ENCODE assay signal across 14 cellular contexts in the genomic region with DNA sequence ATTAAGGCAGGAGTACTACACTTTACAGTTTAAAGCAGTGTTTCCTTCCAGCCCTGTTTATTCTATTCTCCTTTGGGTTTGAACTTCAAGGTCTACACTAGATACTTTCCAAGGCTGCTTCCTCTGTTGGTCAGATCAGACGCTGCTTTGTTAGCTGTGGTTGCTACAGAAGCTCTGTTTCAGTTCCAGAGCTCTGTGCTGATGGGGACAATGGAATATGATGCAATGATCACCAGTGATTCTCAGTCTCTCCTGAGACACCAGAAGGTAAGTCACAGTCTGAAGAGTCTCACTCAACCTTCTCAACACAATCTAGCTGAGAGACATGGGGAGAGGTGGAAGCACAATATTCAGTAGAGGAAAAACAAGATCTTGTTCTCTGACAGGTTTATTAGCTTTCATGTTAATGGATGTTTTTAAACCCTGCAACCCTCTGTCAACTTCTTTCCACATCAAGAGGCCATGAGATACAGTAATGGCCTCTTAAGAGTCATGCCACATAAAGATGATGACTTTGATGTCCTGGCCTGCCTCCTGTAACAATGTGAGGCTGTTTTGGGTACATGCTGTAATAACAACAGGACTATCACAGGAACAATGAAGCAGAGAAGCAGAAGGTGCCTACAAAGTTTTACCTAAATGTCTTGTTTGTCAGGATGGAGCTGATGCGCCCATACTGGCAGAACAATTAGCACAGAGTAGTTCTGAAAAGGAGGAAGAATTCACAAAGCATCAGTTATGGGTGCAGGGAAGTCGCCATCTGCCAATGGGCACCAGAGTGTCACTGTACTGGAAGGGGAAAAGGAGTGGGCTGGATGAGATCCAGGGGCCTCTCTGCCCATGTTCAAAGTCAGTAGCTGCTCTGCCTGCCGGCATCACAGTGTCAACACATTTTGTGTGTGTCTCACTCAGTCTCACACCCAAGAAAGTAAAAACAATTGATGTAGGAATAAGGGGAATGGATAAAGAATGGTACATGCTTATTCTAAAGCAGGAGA. TPM values are rescaled to one million over a fixed set of nuclear protein-coding genes. Genes with fewer than 3 reads are reported as not detected.
DNase-seq lines count a peak whose midpoint lies in the region; ATAC-seq and TF ChIP-seq lines count a peak whose summit lies in the region.
"Had no signal": no experiment of that assay in that cellular context is flagged by ENCODE, and none has a peak within 500 bp of the region (broad histone marks: within the 10 kb centered on the region; RNA-seq: fewer than 3 reads in every experiment).

No MANE protein-coding gene starts in this region.

- H3K4me1 Mint-ChIP-seq in activated CD8-positive, alpha-beta memory T cell treated with anti-CD3 and anti-CD28 coated beads, Interleukin-2, amount 10 ng/mL, durations not matched to agents 7 days and 5 days = peaks cover 2% of the 10 kb centered on the region

- peaks cover 27% of the 10 kb centered on the region for H3K36me3 Mint-ChIP-seq in activated CD8-positive, alpha-beta memory T cell treated with anti-CD3 and anti-CD28 coated beads, Interleukin-2, amount 10 ng/mL, durations not matched to agents 7 days and 5 days

- no peak for ATAC-seq in activated CD8-positive, alpha-beta memory T cell treated with anti-CD3 and anti-CD28 coated beads, Interleukin-2, amount 10 ng/mL, durations not matched to agents 7 days and 5 days

- no peak for TF ChIP-seq POLR2A in NB4 (IDR thresholded peaks at IDR 0.05; ENCODE audit: extremely low read depth, insufficient read length)

- H3K9me3 Mint-ChIP-seq in activated CD8-positive, alpha-beta memory T cell treated with anti-CD3 and anti-CD28 coated beads, Interleukin-2, amount 10 ng/mL, durations not matched to agents 7 days and 5 days (ENCODE audit: low read depth) = no peaks in the 10 kb centered on the region

- no peak overlapping the region for H3K4me3 ChIP-seq in NB4 (ENCODE audit: low read depth, low read length)
- H3K4me3 ChIP-seq: lung had no signal

- H3K4me3 Mint-ChIP-seq in activated CD8-positive, alpha-beta memory T cell treated with anti-CD3 and anti-CD28 coated beads, Interleukin-2, amount 10 ng/mL, durations not matched to agents 7 days and 5 days = no peak overlapping the region

- CTCF ChIA-PET in activated CD8-positive, alpha-beta memory T cell treated with anti-CD3 and anti-CD28 coated beads, Interleukin-2, amount 10 ng/mL, durations not matched to agents 7 days and 5 days (lab: Charles Lee) = interaction anchor here (0.8 to 3.1 kb wide), 7 partner anchors 14 to 188 kb away, joined by 3 to 13 read pairs (median 4); a partner anchor contains a TSS

- peak overlapping the region; percentile 46 for H3K27ac ChIP-seq in caudate nucleus (ENCODE audit: low read depth, low read length)
- H3K27ac ChIP-seq: VCaP had no signal

- TF ChIP-seq CTCF in NB4 (IDR thresholded peaks at IDR 0.05; ENCODE audit: low read depth, low read length) = no peak

- no peaks in the 10 kb centered on the region for H3K27me3 Mint-ChIP-seq in activated CD8-positive, alpha-beta memory T cell treated with anti-CD3 and anti-CD28 coated beads, Interleukin-2, amount 10 ng/mL, durations not matched to agents 7 days and 5 days

- H3K27ac Mint-ChIP-seq in activated CD8-positive, alpha-beta memory T cell treated with anti-CD3 and anti-CD28 coated beads, Interleukin-2, amount 10 ng/mL, durations not matched to agents 7 days and 5 days = no peak overlapping the region

- DNase-seq in activated CD8-positive, alpha-beta memory T cell treated with anti-CD3 and anti-CD28 coated beads, Interleukin-2, amount 10 ng/mL, durations not matched to agents 7 days and 5 days = peak; percentile 28
- no peak for DNase-seq in activated CD8-positive, alpha-beta memory T cell treated with anti-CD3 and anti-CD28 coated beads for 24 hours
- DNase-seq in NB4 (ENCODE audit: low read depth) = peak; percentile 49
- DNase-seq in caudate nucleus (lab: John Stamatoyannopoulos, UW) = peak in 4 of 61 donors; percentile 20 to 39 (median 30)
- peak; percentile 75 for DNase-seq in superior temporal gyrus (ENCODE audit: extremely low spot score)
- no peak for DNase-seq in NCI-H2171 treated with DMSO at 0.1 percent for 48 hours (lab: John Stamatoyannopoulos, UW)
- DNase-seq in SIG-M5 treated with dmso at 0.1 percent for 504 hours (lab: John Stamatoyannopoulos, UW; ENCODE audit: unreplicated experiment) = no peak
- no peak for DNase-seq in NCI-H2196 (lab: John Stamatoyannopoulos, UW; ENCODE audit: unreplicated experiment)
- DNase-seq: central memory CD4-positive, alpha-beta T cell; GOT3; occipital lobe; SIG-M5 had no signal

RNA-seq across cellular contexts. Expression of a gene that starts 33.4 kb away (rescaled TPM):
- 100 to 1,000 TPM; 118 to 124 TPM for total RNA-seq in activated CD8-positive, alpha-beta memory T cell treated with anti-CD3 and anti-CD28 coated beads, Interleukin-2, amount 10 ng/mL, durations not matched to agents 7 days and 5 days

RNA-seq across cellular contexts. Expression of a gene that starts 33.7 kb away (rescaled TPM):
- 10 to 100 TPM; 32.6 to 33.7 TPM for total RNA-seq in activated CD8-positive, alpha-beta memory T cell treated with anti-CD3 and anti-CD28 coated beads, Interleukin-2, amount 10 ng/mL, durations not matched to agents 7 days and 5 days

Comparison
In these comparisons a context has a peak if more than half of its experiments do, and no peak if none do; other contexts are left out.
1. DNase-seq: peak in activated CD8-positive, alpha-beta memory T cell treated with anti-CD3 and anti-CD28 coated beads, Interleukin-2, amount 10 ng/mL, durations not matched to agents 7 days and 5 days (single experiment), NB4 (single experiment) and superior temporal gyrus (single experiment); none in activated CD8-positive, alpha-beta memory T cell treated with anti-CD3 and anti-CD28 coated beads for 24 hours (single experiment), NCI-H2171 treated with DMSO at 0.1 percent for 48 hours (single experiment), SIG-M5 treated with dmso at 0.1 percent for 504 hours (single experiment) and NCI-H2196 (single experiment).